ENCODE assay signal across 8 cellular contexts in the genomic region with DNA sequence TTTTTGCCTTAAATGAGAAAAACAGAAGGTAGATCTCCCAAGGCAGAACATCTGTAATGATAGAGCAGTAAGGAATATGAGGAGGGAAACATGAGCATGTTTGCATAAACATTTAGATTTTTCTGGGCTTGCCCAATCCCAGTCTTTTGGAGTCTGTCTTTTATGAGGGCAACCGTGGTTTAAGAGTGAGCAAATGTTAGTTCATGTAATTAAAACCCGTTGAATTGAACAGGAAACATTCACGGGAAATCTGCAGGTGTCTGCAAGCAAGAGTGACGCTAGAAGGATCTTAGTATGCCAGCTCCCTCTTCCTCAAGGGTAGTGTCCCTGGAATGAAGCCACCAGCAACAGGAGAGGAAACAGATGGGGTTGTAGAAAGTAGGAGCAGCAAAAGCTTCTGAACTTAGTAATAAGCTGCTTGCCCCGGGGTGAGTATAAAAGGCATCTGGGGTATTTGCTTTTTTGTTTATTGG.
DNase-seq lines count a peak whose midpoint lies in the region; ATAC-seq and FAIRE-seq lines count a peak whose summit lies in the region.

No MANE protein-coding gene starts in this region.

- H3K4me1 Mint-ChIP-seq in T-helper 2 cell treated with Interferon-gamma antibody and Interleukin-4, amounts not matched to agents 5 μg/mL and 100 μg/mL, for 36 hours (ENCODE audit: low read depth), result peaks cover 45% of the 10 kb centered on the region

- no peaks in the 10 kb centered on the region for H3K9me3 Mint-ChIP-seq in T-helper 2 cell treated with Interferon-gamma antibody and Interleukin-4, amounts not matched to agents 5 μg/mL and 100 μg/mL, for 36 hours

- peaks cover 21% of the 10 kb centered on the region for H3K4me1 ChIP-seq in muscle layer of colon (ENCODE audit: insufficient read depth, low read length)

- no peak for DNase-seq in T-helper 2 cell treated with Interferon-gamma antibody and Interleukin-4, amounts not matched to agents 5 μg/mL and 100 μg/mL, for 36 hours (ENCODE audit: low spot score)
- DNase-seq in T-helper 2 cell, result no peak
- DNase-seq in NCI-H446 (lab: John Stamatoyannopoulos, UW), result peak; percentile 16 to 67
- peak; percentile 70 for DNase-seq in cerebellar cortex (ENCODE audit: low spot score)
- no peak for DNase-seq in RCC 7860 (ENCODE audit: low spot score)
- DNase-seq in SKM-1 treated with dmso at 0.1 percent for 144 hours (lab: John Stamatoyannopoulos, UW; ENCODE audit: unreplicated experiment), result no peak

- H3K4me3 Mint-ChIP-seq in T-helper 2 cell treated with Interferon-gamma antibody and Interleukin-4, amounts not matched to agents 5 μg/mL and 100 μg/mL, for 36 hours, result peak overlapping the region; percentile 84

- H3K9me3 ChIP-seq in muscle layer of colon (ENCODE audit: low read length), result no peaks in the 10 kb centered on the region

- peak overlapping the region; percentile 24 for H3K9ac ChIP-seq in muscle layer of colon (ENCODE audit: low read length)

- H3K27ac ChIP-seq in muscle layer of colon (ENCODE audit: low read depth, low read length), result no peak overlapping the region

- no peaks in the 10 kb centered on the region for H3K27me3 Mint-ChIP-seq in T-helper 2 cell treated with Interferon-gamma antibody and Interleukin-4, amounts not matched to agents 5 μg/mL and 100 μg/mL, for 36 hours (ENCODE audit: low read depth)

- H3K4me3 ChIP-seq in muscle layer of colon (ENCODE audit: low read depth in 1 of 2, low read length in 2 of 2), result peak overlapping the region in 1 of 2 donors; percentile 54

- no peaks in the 10 kb centered on the region for H3K36me3 Mint-ChIP-seq in T-helper 2 cell treated with Interferon-gamma antibody and Interleukin-4, amounts not matched to agents 5 μg/mL and 100 μg/mL, for 36 hours (ENCODE audit: low read depth)

- no peak for ATAC-seq in HG02623 (IDR thresholded peaks at IDR 0.05; ENCODE audit: unreplicated experiment)

- no peaks in the 10 kb centered on the region for H3K27me3 ChIP-seq in muscle layer of colon (ENCODE audit: control insufficient read depth in 1 of 2, insufficient read depth in 2 of 2, low read length in 2 of 2)

- no peaks in the 10 kb centered on the region for H3K36me3 ChIP-seq in muscle layer of colon (ENCODE audit: insufficient read depth, low read length)

- no peak for FAIRE-seq in RCC 7860 (lab: Jason Lieb, UNC)

- H3K27ac Mint-ChIP-seq in T-helper 2 cell treated with Interferon-gamma antibody and Interleukin-4, amounts not matched to agents 5 μg/mL and 100 μg/mL, for 36 hours, result peak overlapping the region; percentile 99

Comparison
In these comparisons a context has a peak if more than half of its experiments do, and no peak if none do; other contexts are left out.
1. DNase-seq: peak in NCI-H446 (2 of 2) and cerebellar cortex (single experiment); none in T-helper 2 cell treated with Interferon-gamma antibody and Interleukin-4, amounts not matched to agents 5 μg/mL and 100 μg/mL, for 36 hours (single experiment), T-helper 2 cell (0 of 5), RCC 7860 (single experiment) and SKM-1 treated with dmso at 0.1 percent for 144 hours (single experiment).